8 cellular contexts compared by ENCODE assay signal in genomic region chr22:37199103-37199838, GRCh38. TPM values are rescaled to one million over a fixed set of nuclear protein-coding genes. Genes with fewer than 3 reads are reported as not detected.
DNase-seq lines count a peak whose midpoint lies in the region; ATAC-seq and TF ChIP-seq lines count a peak whose summit lies in the region.

No MANE protein-coding gene starts in this region.

- peak overlapping the region; percentile 47 to 90 (median 77) for H3K4me3 ChIP-seq in dorsolateral prefrontal cortex
- H3K4me3 ChIP-seq in right lobe of liver, result peak overlapping the region; percentile 44 to 76 (median 63)

- 0% methylated on average over 3 of the region's 62 CpGs for WGBS in right lobe of liver (ENCODE audit: insufficient coverage, low coverage, low lambda C conversion rate, missing lambda C conversion rate)

- H3K27me3 ChIP-seq in dorsolateral prefrontal cortex (no peaks in the 10 kb centered on the region), right lobe of liver (no peaks in the 10 kb centered on the region)

- TF ChIP-seq POLR2A in right lobe of liver (IDR thresholded peaks at IDR 0.05), result peak; percentile 99

- peaks cover 0 to 52% (median 28%) of the 10 kb centered on the region in 4 donors for H3K4me1 ChIP-seq in right lobe of liver

- peak overlapping the region; percentile 84 to 99 (median 96) for H3K27ac ChIP-seq in dorsolateral prefrontal cortex
- peak overlapping the region; percentile 80 to 96 (median 85) for H3K27ac ChIP-seq in right lobe of liver

- no peaks in the 10 kb centered on the region for H3K9me3 ChIP-seq in right lobe of liver

- DNase-seq in CD1c-positive myeloid dendritic cell (ENCODE audit: extremely low spot score) (peak; percentile 98), NCI-H748 treated with DMSO at 0.1 percent for 48 hours (lab: John Stamatoyannopoulos, UW) (peak; percentile 85), dorsolateral prefrontal cortex (peak; percentile 95 to 99 (median 96)), right lobe of liver (peak; percentile 96 to 97 (median 97))
- peak; percentile 100 for DNase-seq in activated CD4-positive, alpha-beta T cell treated with anti-CD3 and anti-CD28 coated beads, Interleukin-2, amount 50 U/mL, for 48 hours
- DNase-seq in stimulated activated CD4-positive, alpha-beta T cell treated with anti-CD3 and anti-CD28 coated beads, Interleukin-4, amount 100 ng/mL, for 4 hours, result peak; percentile 98 to 99

- intact Hi-C loops in dorsolateral prefrontal cortex (cut with DNase I) (loop anchor here (1.0 to 10.0 kb wide), 5 partner anchors 33 to 422 kb away; partner anchors contain the start of genes IFT27 (in 1 of the 2), MPST (in 1 of the 2) and TST (in 1 of the 2)), right lobe of liver (cut with DNase I) (no loop called here)

- peak; percentile 82 for ATAC-seq in GM19395 (IDR thresholded peaks at IDR 0.05; ENCODE audit: unreplicated experiment)
- ATAC-seq in HG03565 (IDR thresholded peaks at IDR 0.05; ENCODE audit: unreplicated experiment), result peak; percentile 90
- peak; percentile 74 to 88 (median 86) for ATAC-seq in right lobe of liver

- H3K36me3 ChIP-seq in right lobe of liver, result no peaks in the 10 kb centered on the region

- TF ChIP-seq CTCF in dorsolateral prefrontal cortex (IDR thresholded peaks at IDR 0.05 in 54 of 56, conservative IDR thresholded peaks at IDR 0.05 in 2 of 56; ENCODE audit: low read depth in 1 of 56, partially characterized antibody in 56 of 56) (peak; percentile 83 to 100 (median 98)), right lobe of liver (IDR thresholded peaks at IDR 0.05) (peak; percentile 96 to 99 (median 98))

RNA-seq across cellular contexts. Expression of gene C1QTNF6, which starts 11.2 kb away (rescaled TPM):
- 10 to 100 TPM in 15 of 120 experiments, 1 to 10 TPM in 105; 2.4 to 17.3 (median 5.8) TPM for total RNA-seq in dorsolateral prefrontal cortex
- 10 to 100 TPM in 2 of 6 experiments, 1 to 10 TPM in 4; 3.3 to 12.6 (median 6.3) TPM for total RNA-seq in right lobe of liver

RNA-seq across cellular contexts. Expression of gene SSTR3, which starts 13.0 kb away (rescaled TPM):
- total RNA-seq in dorsolateral prefrontal cortex (10 to 100 TPM in 104 of 120 experiments, 1 to 10 TPM in 16; 2.8 to 26.3 (median 13.6) TPM), right lobe of liver (not detected)

RNA-seq across cellular contexts. Expression of gene RAC2, which starts 44.8 kb away (rescaled TPM):
- total RNA-seq in dorsolateral prefrontal cortex, result 10 to 100 TPM in 7 of 120 experiments, 1 to 10 TPM in 113; 1.2 to 18.5 (median 4.7) TPM
- total RNA-seq in right lobe of liver, result 10 to 100 TPM in 1 of 6 experiments, 1 to 10 TPM in 5; 3.4 to 12.9 (median 6.5) TPM

RNA-seq across cellular contexts. Expression of gene IL2RB, which starts 49.6 kb away (rescaled TPM):
- total RNA-seq in dorsolateral prefrontal cortex, result 1 to 10 TPM in 7 of 120 experiments, under 1 TPM in 58, not detected in 55; 0.10 to 1.6 (median 0.37) TPM
- 1 to 10 TPM; 1.2 to 8.6 (median 2.0) TPM for total RNA-seq in right lobe of liver

Comparison
In these comparisons a context has a peak if more than half of its experiments do, and no peak if none do; other contexts are left out.
1. Peak in every context shown above with its lines: DNase-seq, ATAC-seq, H3K4me3 ChIP-seq and H3K27ac ChIP-seq.
2. intact Hi-C loops: an anchor here in dorsolateral prefrontal cortex (1.0 to 10.0 kb wide); none called in right lobe of liver.